Comparison of ENCODE assay signal across 33 cellular contexts in the genomic region with DNA sequence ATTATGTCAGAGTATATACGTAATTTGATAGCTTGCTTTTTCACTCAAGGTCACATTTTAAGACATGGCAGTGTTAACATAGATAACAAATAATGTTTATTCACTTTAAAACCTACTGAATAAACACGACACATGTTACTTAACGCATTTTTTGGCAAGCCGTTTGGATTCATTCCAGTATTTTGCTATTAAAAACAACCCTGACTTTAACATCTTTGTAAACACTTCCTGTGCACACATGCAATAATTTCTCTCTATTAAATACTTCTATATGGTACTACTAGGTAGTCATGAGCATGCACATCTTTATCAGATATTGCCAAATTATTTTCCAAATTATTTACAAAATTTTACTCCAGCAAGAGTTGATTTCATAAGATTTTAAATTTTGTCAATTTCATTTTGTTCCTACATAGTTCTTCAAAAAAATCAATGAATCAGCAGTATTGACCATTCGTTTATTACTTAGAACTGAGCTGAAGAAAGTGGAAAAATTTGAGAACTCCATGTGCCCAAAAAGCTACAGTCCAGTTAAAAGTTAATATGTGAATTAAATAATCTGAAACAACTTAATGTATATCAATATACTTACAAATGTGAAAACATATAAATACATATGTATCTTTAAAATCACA. TPM values are rescaled to one million over a fixed set of nuclear protein-coding genes. Genes with fewer than 3 reads are reported as not detected.
A peak's percentile ranks its signal among the peaks of the same experiment; 100 is the strongest.
DNase-seq lines count a peak whose midpoint lies in the region; ATAC-seq, FAIRE-seq and TF ChIP-seq lines count a peak whose summit lies in the region.
"Had no signal": no experiment of that assay in that cellular context is flagged by ENCODE, and none has a peak within 500 bp of the region (broad histone marks: within the 10 kb centered on the region; RNA-seq: fewer than 3 reads in every experiment).

No MANE protein-coding gene starts in this region.

- no peak overlapping the region for H2AFZ ChIP-seq in endothelial cell of umbilical vein (ENCODE audit: low read depth, low read length)

- dilution Hi-C loops in endothelial cell of umbilical vein (cut with MboI; ENCODE audit: extremely low pct_ligation_motif_present, low sequenced_read_pairs) = no loop called here

- H3K4me3 ChIP-seq in endothelial cell of umbilical vein (replicated peaks in 1 of 3; ENCODE audit: insufficient read depth in 1 of 3, low read depth in 1 of 3, low read length in 3 of 3) = no peak overlapping the region
- H3K4me3 ChIP-seq: BLaER1 treated with 17β-estradiol and CSF1 and Interleukin-3, amounts not matched to agents 10 nM and 100 nM; esophagus muscularis mucosa; GM12878; testis had no signal

- no TSS peak for BruUV-seq in endothelial cell of umbilical vein (replicated peaks; lab: Mats Ljungman, UMichigan)

- H3K27me3 Mint-ChIP-seq in activated CD8-positive, alpha-beta T cell treated with anti-CD3 and anti-CD28 coated beads, Interleukin-2, amount 10 ng/mL, durations not matched to agents 7 days and 5 days (ENCODE audit: low read depth) = no peaks in the 10 kb centered on the region
- H3K27me3 Mint-ChIP-seq: activated CD4-positive, alpha-beta memory T cell treated with anti-CD3 and anti-CD28 coated beads for 36 hours; activated naive CD8-positive, alpha-beta T cell treated with anti-CD3 and anti-CD28 coated beads for 36 hours had no signal

- H3K9ac ChIP-seq in endothelial cell of umbilical vein (replicated peaks; ENCODE audit: extremely low read depth, insufficient read depth, low read length) = no peak overlapping the region
- H3K9ac ChIP-seq: BLaER1 treated with 17β-estradiol and CSF1 and Interleukin-3, amounts not matched to agents 10 nM and 100 nM; SK-N-SH had no signal

- no peak overlapping the region for H3K27ac ChIP-seq in endothelial cell of umbilical vein (ENCODE audit: insufficient read depth, low read depth, low read length)
- H3K27ac ChIP-seq: BLaER1 treated with 17β-estradiol and CSF1 and Interleukin-3, amounts not matched to agents 10 nM and 100 nM; esophagus muscularis mucosa; testis had no signal

- no peaks in the 10 kb centered on the region for H3K36me3 Mint-ChIP-seq in activated CD8-positive, alpha-beta T cell treated with anti-CD3 and anti-CD28 coated beads, Interleukin-2, amount 10 ng/mL, durations not matched to agents 7 days and 5 days (ENCODE audit: low read depth)
- H3K36me3 Mint-ChIP-seq: activated CD4-positive, alpha-beta memory T cell treated with anti-CD3 and anti-CD28 coated beads for 36 hours; activated naive CD8-positive, alpha-beta T cell treated with anti-CD3 and anti-CD28 coated beads for 36 hours had no signal

- ATAC-seq in GM19324 (IDR thresholded peaks at IDR 0.05; ENCODE audit: low FRiP score, unreplicated experiment) = no peak
- ATAC-seq in activated CD8-positive, alpha-beta T cell treated with anti-CD3 and anti-CD28 coated beads, Interleukin-2, amount 10 ng/mL, durations not matched to agents 7 days and 5 days = no peak
- ATAC-seq in HG03342 (IDR thresholded peaks at IDR 0.05; ENCODE audit: unreplicated experiment) = no peak
- ATAC-seq: GM12878, left colon had no signal

- TF ChIP-seq CTCF in endothelial cell of umbilical vein (IDR thresholded peaks at IDR 0.05; ENCODE audit: extremely low read depth in 1 of 2, insufficient read depth in 1 of 2, low read depth in 1 of 2, low read length in 2 of 2) = no peak

- H3K79me2 ChIP-seq in endothelial cell of umbilical vein (ENCODE audit: control insufficient read depth, insufficient read depth, low read length) = no peaks in the 10 kb centered on the region

- H3K4me1 ChIP-seq in endothelial cell of umbilical vein (ENCODE audit: control insufficient read depth, extremely low read depth, insufficient read depth, low read length) = peaks cover 6% of the 10 kb centered on the region
- H3K4me1 ChIP-seq: BLaER1 treated with 17β-estradiol and CSF1 and Interleukin-3, amounts not matched to agents 10 nM and 100 nM; Caco-2; esophagus muscularis mucosa; testis had no signal

- POLR2A ChIA-PET in endothelial cell of umbilical vein (lab: Charles Lee) = no interaction called here
- POLR2A ChIA-PET in activated CD8-positive, alpha-beta T cell treated with anti-CD3 and anti-CD28 coated beads, Interleukin-2, amount 10 ng/mL, durations not matched to agents 7 days and 5 days (lab: Charles Lee) = no interaction called here

- peak overlapping the region; percentile 51 for H3K4me2 ChIP-seq in endothelial cell of umbilical vein (ENCODE audit: insufficient read depth, low read length)
- H3K4me2 ChIP-seq: BLaER1 treated with 17β-estradiol and CSF1 and Interleukin-3, amounts not matched to agents 10 nM and 100 nM; SK-N-SH had no signal

- CTCF ChIA-PET in endothelial cell of umbilical vein (lab: Charles Lee) = interaction anchor here (1.0 to 1.5 kb wide), 3 partner anchors 16 to 27 kb away, joined by 3 read pairs; partner anchors contain the start of gene THSD7A
- CTCF ChIA-PET in activated CD8-positive, alpha-beta T cell treated with anti-CD3 and anti-CD28 coated beads, Interleukin-2, amount 10 ng/mL, durations not matched to agents 7 days and 5 days (lab: Charles Lee) = no interaction called here

- intact Hi-C loops in endothelial cell of umbilical vein (cut with micrococcal nuclease) = no loop called here

- H4K20me1 ChIP-seq in endothelial cell of umbilical vein (replicated peaks; ENCODE audit: control insufficient read depth, extremely low read depth, insufficient read depth, low read length) = no peaks in the 10 kb centered on the region
- H4K20me1 ChIP-seq: BLaER1 treated with 17β-estradiol and CSF1 and Interleukin-3, amounts not matched to agents 10 nM and 100 nM had no signal

- H3K36me3 ChIP-seq in endothelial cell of umbilical vein (ENCODE audit: control insufficient read depth in 2 of 2, extremely low read depth in 1 of 2, insufficient read depth in 2 of 2, low read length in 2 of 2) = no peaks in the 10 kb centered on the region
- H3K36me3 ChIP-seq: BLaER1 treated with 17β-estradiol and CSF1 and Interleukin-3, amounts not matched to agents 10 nM and 100 nM; esophagus muscularis mucosa had no signal

- no peak overlapping the region for H3K27ac Mint-ChIP-seq in activated CD8-positive, alpha-beta T cell treated with anti-CD3 and anti-CD28 coated beads, Interleukin-2, amount 10 ng/mL, durations not matched to agents 7 days and 5 days
- H3K27ac Mint-ChIP-seq: activated CD4-positive, alpha-beta memory T cell treated with anti-CD3 and anti-CD28 coated beads for 36 hours; activated naive CD8-positive, alpha-beta T cell treated with anti-CD3 and anti-CD28 coated beads for 36 hours; endodermal cell; T-helper 1 cell treated with Interleukin-12 subunit alpha and Interleukin-12 subunit beta and Interleukin-4 antibody, amounts not matched to agents 30 μg/mL and 1 μg/mL, for 36 hours had no signal

- no peak overlapping the region for H3K4me3 Mint-ChIP-seq in activated CD8-positive, alpha-beta T cell treated with anti-CD3 and anti-CD28 coated beads, Interleukin-2, amount 10 ng/mL, durations not matched to agents 7 days and 5 days
- H3K4me3 Mint-ChIP-seq: activated CD4-positive, alpha-beta memory T cell treated with anti-CD3 and anti-CD28 coated beads for 36 hours; activated naive CD8-positive, alpha-beta T cell treated with anti-CD3 and anti-CD28 coated beads for 36 hours; endodermal cell; T-helper 1 cell treated with Interleukin-12 subunit alpha and Interleukin-12 subunit beta and Interleukin-4 antibody, amounts not matched to agents 30 μg/mL and 1 μg/mL, for 36 hours had no signal

- H3K27me3 ChIP-seq in endothelial cell of umbilical vein (ENCODE audit: control insufficient read depth in 2 of 2, insufficient read depth in 2 of 2, low read length in 2 of 2) = no peaks in the 10 kb centered on the region
- H3K27me3 ChIP-seq: BLaER1 treated with 17β-estradiol and CSF1 and Interleukin-3, amounts not matched to agents 10 nM and 100 nM; esophagus muscularis mucosa; testis had no signal

- no peaks in the 10 kb centered on the region for H3K9me3 ChIP-seq in endothelial cell of umbilical vein (replicated peaks; ENCODE audit: control insufficient read depth, insufficient read depth, low read length)
- H3K9me3 ChIP-seq: BLaER1 treated with 17β-estradiol and CSF1 and Interleukin-3, amounts not matched to agents 10 nM and 100 nM; Caco-2; esophagus muscularis mucosa; SK-N-SH; testis had no signal

- DNase-seq in DMS153 treated with DMSO at 0.1 percent for 48 hours (lab: John Stamatoyannopoulos, UW; ENCODE audit: unreplicated experiment) (peak; percentile 81), NCI-H1105 (lab: John Stamatoyannopoulos, UW) (peak; percentile 41), NCI-H748 (lab: John Stamatoyannopoulos, UW; ENCODE audit: unreplicated experiment) (peak; percentile 71), endothelial cell of umbilical vein (ENCODE audit: low read depth, low spot score) (peak; percentile 92), anterior cingulate cortex (lab: John Stamatoyannopoulos, UW) (no peak)
- no peak for DNase-seq in activated CD8-positive, alpha-beta T cell treated with anti-CD3 and anti-CD28 coated beads, Interleukin-2, amount 10 ng/mL, durations not matched to agents 7 days and 5 days
- DNase-seq: activated CD4-positive, alpha-beta memory T cell treated with anti-CD3 and anti-CD28 coated beads for 36 hours; activated CD4-positive, CD25-positive, alpha-beta regulatory T cell treated with anti-CD3 and anti-CD28 coated beads, Interleukin-2, amount 50 U/mL, for 72 hours; activated effector memory CD4-positive, alpha-beta T cell treated with Interleukin-2 at 50 U/mL for 16 hours; activated naive CD8-positive, alpha-beta T cell treated with anti-CD3 and anti-CD28 coated beads for 36 hours; Caco-2; cortex of kidney; EL; endodermal cell; foreskin melanocyte; left colon; mesenchymal stem cell; NCI-H1417 treated with DMSO at 0.1 percent for 48 hours; NCI-H82; posterior cingulate gyrus; SK-N-SH; stimulated activated CD4-positive, alpha-beta T cell treated with anti-CD3 and anti-CD28 coated beads, Interleukin-15, amount 100 ng/mL, for 24 hours; stimulated activated naive CD4-positive, alpha-beta T cell; testis had no signal

- H3K4me1 Mint-ChIP-seq in activated CD8-positive, alpha-beta T cell treated with anti-CD3 and anti-CD28 coated beads, Interleukin-2, amount 10 ng/mL, durations not matched to agents 7 days and 5 days (ENCODE audit: low read depth) = no peaks in the 10 kb centered on the region
- H3K4me1 Mint-ChIP-seq: activated naive CD8-positive, alpha-beta T cell treated with anti-CD3 and anti-CD28 coated beads for 36 hours had no signal

- H3K9me1 ChIP-seq in endothelial cell of umbilical vein (replicated peaks; ENCODE audit: control insufficient read depth, extremely low read depth, insufficient read depth, low read length) = no peaks in the 10 kb centered on the region

- no peak for TF ChIP-seq POLR2A in endothelial cell of umbilical vein (IDR thresholded peaks at IDR 0.05; ENCODE audit: low read depth, low read length)

- no peaks in the 10 kb centered on the region for H3K9me3 Mint-ChIP-seq in activated CD8-positive, alpha-beta T cell treated with anti-CD3 and anti-CD28 coated beads, Interleukin-2, amount 10 ng/mL, durations not matched to agents 7 days and 5 days (ENCODE audit: insufficient read depth)
- H3K9me3 Mint-ChIP-seq: activated CD4-positive, alpha-beta memory T cell treated with anti-CD3 and anti-CD28 coated beads for 36 hours; activated naive CD8-positive, alpha-beta T cell treated with anti-CD3 and anti-CD28 coated beads for 36 hours; T-helper 1 cell treated with Interleukin-12 subunit alpha and Interleukin-12 subunit beta and Interleukin-4 antibody, amounts not matched to agents 30 μg/mL and 1 μg/mL, for 36 hours had no signal

- FAIRE-seq in endothelial cell of umbilical vein (lab: Jason Lieb, UNC) = no peak
- FAIRE-seq: astrocyte, TTC549 had no signal

RNA-seq across cellular contexts. Expression of gene THSD7A, which starts 26.8 kb away (rescaled TPM):
- total RNA-seq in endothelial cell of umbilical vein = 12.7 and 15.2 TPM in 2 replicates
- 2.8 and 3.3 TPM in 2 replicates for polyA plus RNA-seq in endothelial cell of umbilical vein
- 2.2 and 2.4 TPM in 2 replicates for polyA plus RNA-seq in endothelial cell of umbilical vein (2011; cell fraction: cytosol; rRNA removed)
- polyA plus RNA-seq in endothelial cell of umbilical vein (2011; cell fraction: nucleus; rRNA removed) = 9.3 and 9.5 TPM in 2 replicates
- 7.0 and 7.2 TPM in 2 replicates for polyA plus RNA-seq in endothelial cell of umbilical vein (2012)
- 17.4 and 17.6 TPM in 2 replicates for polyA minus RNA-seq in endothelial cell of umbilical vein
- not detected for polyA minus RNA-seq in endothelial cell of umbilical vein (2011; cell fraction: cytosol; rRNA and poly(A)+ RNA removed)
- polyA minus RNA-seq in endothelial cell of umbilical vein (2011; cell fraction: nucleus; rRNA and poly(A)+ RNA removed) = 30.5 and 32.7 TPM in 2 replicates
- not detected for total RNA-seq in activated CD8-positive, alpha-beta T cell treated with anti-CD3 and anti-CD28 coated beads, Interleukin-2, amount 10 ng/mL, durations not matched to agents 7 days and 5 days
- total RNA-seq: activated CD4-positive, alpha-beta memory T cell treated with anti-CD3 and anti-CD28 coated beads for 36 hours; activated naive CD8-positive, alpha-beta T cell treated with anti-CD3 and anti-CD28 coated beads for 36 hours; GM12878; myocyte had no signal

Comparison
In these comparisons a context has a peak if more than half of its experiments do, and no peak if none do; other contexts are left out.
1. DNase-seq: peak in DMS153 treated with DMSO at 0.1 percent for 48 hours (single experiment), NCI-H1105 (single experiment), NCI-H748 (single experiment) and endothelial cell of umbilical vein (single experiment); none in activated CD8-positive, alpha-beta T cell treated with anti-CD3 and anti-CD28 coated beads, Interleukin-2, amount 10 ng/mL, durations not matched to agents 7 days and 5 days (single experiment) and anterior cingulate cortex (0 of 58).
2. RNA of gene THSD7A, which starts 26.8 kb away (total RNA-seq): 12.7 to 15.2 TPM in endothelial cell of umbilical vein; not detected in activated CD8-positive, alpha-beta T cell treated with anti-CD3 and anti-CD28 coated beads, Interleukin-2, amount 10 ng/mL, durations not matched to agents 7 days and 5 days; every median in the first group is over 10 times any median in the second.